ENCODE assay signal across 13 cellular contexts in genomic region chr4:71259911-71260331, GRCh38.
DNase-seq lines count a peak whose midpoint lies in the region; ATAC-seq and TF ChIP-seq lines count a peak whose summit lies in the region.
"Had no signal": no experiment of that assay in that cellular context is flagged by ENCODE, and none has a peak within 500 bp of the region (broad histone marks: within the 10 kb centered on the region; RNA-seq: fewer than 3 reads in every experiment).

No MANE protein-coding gene starts in this region.

- H3K4me1 ChIP-seq in lower lobe of right lung, result peaks cover 20% of the 10 kb centered on the region
- H3K4me1 ChIP-seq: SJCRH30 had no signal

- H3K9me3 ChIP-seq in lower lobe of right lung, result no peaks in the 10 kb centered on the region
- H3K9me3 ChIP-seq: SJCRH30, upper lobe of left lung had no signal

- no peak overlapping the region for H3K4me3 ChIP-seq in lower lobe of right lung
- H3K4me3 ChIP-seq: SJCRH30, upper lobe of left lung had no signal

- peak; percentile 76 to 78 for ATAC-seq in lower lobe of right lung

- no peak for TF ChIP-seq CTCF in lower lobe of right lung (IDR thresholded peaks at IDR 0.05)

- H3K27ac ChIP-seq in epithelial cell of prostate (peak overlapping the region; percentile 67), lower lobe of right lung (no peak overlapping the region)
- H3K27ac ChIP-seq: SJCRH30 had no signal

- no peaks in the 10 kb centered on the region for H3K27me3 ChIP-seq in lower lobe of right lung (ENCODE audit: low read depth)
- H3K27me3 ChIP-seq: upper lobe of left lung had no signal

- intact Hi-C loops in lower lobe of right lung (cut with DNase I), result no loop called here

- H3K36me3 ChIP-seq in lower lobe of right lung, result no peaks in the 10 kb centered on the region
- H3K36me3 ChIP-seq: SJCRH30, upper lobe of left lung had no signal

- DNase-seq in Ammon's horn (ENCODE audit: low spot score), result peak; percentile 47
- peak; percentile 77 to 88 for DNase-seq in NOMO-1 (lab: John Stamatoyannopoulos, UW; ENCODE audit: unreplicated experiment in 2 of 2)
- peak; percentile 81 for DNase-seq in epithelial cell of prostate (ENCODE audit: low read depth, low spot score)
- no peak for DNase-seq in lower lobe of right lung
- no peak for DNase-seq in NCI-H524 (lab: John Stamatoyannopoulos, UW)
- DNase-seq in HUDEP-2 (lab: John Stamatoyannopoulos, UW; ENCODE audit: unreplicated experiment in 76 of 76), result no peak
- DNase-seq in T-helper 2 cell, result no peak
- no peak for DNase-seq in COLO829 (ENCODE audit: low spot score)
- DNase-seq: activated T-cell treated with anti-CD3 and anti-CD28 coated beads for 4 hours; amniotic stem cell; effector CD4-positive, alpha-beta T cell; SJCRH30; upper lobe of left lung had no signal

Comparison
In these comparisons a context has a peak if more than half of its experiments do, and no peak if none do; other contexts are left out.
1. DNase-seq: peak in Ammon's horn (single experiment), NOMO-1 (2 of 2) and epithelial cell of prostate (single experiment); none in lower lobe of right lung (single experiment), NCI-H524 (0 of 2), HUDEP-2 (0 of 76), T-helper 2 cell (0 of 5) and COLO829 (single experiment).